Comparison of ENCODE assay signal across 16 cellular contexts in genomic region chr6:113668712-113669408, GRCh38.
DNase-seq lines count a peak whose midpoint lies in the region; ATAC-seq, FAIRE-seq and TF ChIP-seq lines count a peak whose summit lies in the region.
"Had no signal": no experiment of that assay in that cellular context is flagged by ENCODE, and none has a peak within 500 bp of the region (broad histone marks: within the 10 kb centered on the region; RNA-seq: fewer than 3 reads in every experiment).

No MANE protein-coding gene starts in this region.

- no peaks in the 10 kb centered on the region for H3K79me1 ChIP-seq in H1 (ENCODE audit: low read depth, low read length)

- FAIRE-seq in A549 (lab: Jason Lieb, UNC) (no peak), H1 (lab: Jason Lieb, UNC) (no peak)

- TF ChIP-seq RAD21 in A549 (conservative IDR thresholded peaks at IDR 0.05 in 1 of 2, IDR thresholded peaks at IDR 0.05 in 1 of 2) (no peak), H1 (IDR thresholded peaks at IDR 0.05 in 1 of 2, conservative IDR thresholded peaks at IDR 0.05 in 1 of 2; ENCODE audit: low read depth in 2 of 2, low read length in 2 of 2) (no peak)

- H3K18ac ChIP-seq in H1 (ENCODE audit: extremely low read depth, low read length): no peak overlapping the region

- H2BK15ac ChIP-seq in H1 (ENCODE audit: low read length): no peak overlapping the region

- H4K8ac ChIP-seq in H1 (ENCODE audit: extremely low read depth, insufficient read depth, low read length): no peak overlapping the region

- 53% methylated on average over 1 of the region's 1 CpG for WGBS in A549 (ENCODE audit: missing lambda C conversion rate)
- WGBS in H1 (ENCODE audit: extremely low coverage in 1 of 2, insufficient coverage in 1 of 2, insufficient read length in 1 of 2, insufficient replicate concordance in 2 of 2, low coverage in 1 of 2, low lambda C conversion rate in 2 of 2, missing lambda C conversion rate in 1 of 2), 2 experiments: 78% methylated on average over 1 of the region's 1 CpG; no CpG with 5 or more reads in 1 of the 2 experiments

- H2AK5ac ChIP-seq in H1 (ENCODE audit: low read depth, low read length): no peak overlapping the region

- no peaks in the 10 kb centered on the region for H4K20me1 ChIP-seq in H1 (replicated peaks in 1 of 2; ENCODE audit: control insufficient read depth in 1 of 2, insufficient read depth in 2 of 2, low read length in 2 of 2)

- H3K36me3 ChIP-seq in H1 (ENCODE audit: control insufficient read depth in 2 of 4, insufficient read depth in 4 of 4, low read length in 3 of 4): no peaks in the 10 kb centered on the region

- H4K5ac ChIP-seq in H1 (ENCODE audit: insufficient read length, low read depth, low read length): no peak overlapping the region

- no peak overlapping the region for H2BK20ac ChIP-seq in H1 (ENCODE audit: low read length)

- H4K91ac ChIP-seq in H1 (replicated peaks; ENCODE audit: insufficient read length, low read length): no peak overlapping the region

- no peak overlapping the region for H3K4ac ChIP-seq in H1 (replicated peaks; ENCODE audit: insufficient read length, low read depth, low read length)

- H3K4me3 ChIP-seq in A549 (no peak overlapping the region), H1 (ENCODE audit: extremely low read depth in 1 of 4, insufficient read depth in 2 of 4, low read depth in 3 of 4, low read length in 4 of 4) (no peak overlapping the region)

- no peak overlapping the region for H3K56ac ChIP-seq in H1 (replicated peaks; ENCODE audit: insufficient read length, low read depth, low read length)

- ATAC-seq in A549: peak in 1 of 2 experiments; percentile 47; a peak in 2 of 6 replicates
- peak; percentile 42 for ATAC-seq in GM19035 (IDR thresholded peaks at IDR 0.05; ENCODE audit: unreplicated experiment)
- ATAC-seq in HG03196 (IDR thresholded peaks at IDR 0.05; ENCODE audit: unreplicated experiment): peak; percentile 43

- H3K23me2 ChIP-seq in H1 (ENCODE audit: low read depth, low read length): no peaks in the 10 kb centered on the region

- no peaks in the 10 kb centered on the region for H3K79me2 ChIP-seq in H1 (ENCODE audit: control insufficient read depth in 1 of 2, insufficient read depth in 2 of 2, low read length in 2 of 2)

- H2BK12ac ChIP-seq in H1 (ENCODE audit: low read depth, low read length): no peak overlapping the region

- no peak overlapping the region for H2BK120ac ChIP-seq in H1 (replicated peaks; ENCODE audit: low read depth, low read length)

- H3K9me3 ChIP-seq in A549 (no peaks in the 10 kb centered on the region), H1 (ENCODE audit: insufficient read depth in 2 of 2, low read depth in 1 of 2, low read length in 1 of 2) (no peaks in the 10 kb centered on the region)

- DNase-seq in A549 (ENCODE audit: low read depth in 1 of 2, low spot score in 1 of 2) (peak in 1 of 2 experiments; percentile 27), H1 (ENCODE audit: low read depth in 1 of 2, low spot score in 2 of 2) (no peak), KG1 (lab: John Stamatoyannopoulos, UW) (no peak), middle frontal gyrus (ENCODE audit: extremely low spot score, low spot score) (no peak)
- DNase-seq in activated effector memory CD4-positive, alpha-beta T cell treated with anti-CD3 and anti-CD28 coated beads, Interleukin-2, amount 50 U/mL, for 16 hours: no peak
- no peak for DNase-seq in activated CD4-positive, alpha-beta T cell treated with anti-CD3 and anti-CD28 coated beads, Interleukin-2, amount 50 U/mL, for 1 hour
- DNase-seq: activated CD4-positive, alpha-beta T cell treated with anti-CD3 and anti-CD28 coated beads, Interleukin-2, amount 10 ng/mL, durations not matched to agents 24 days and 14 days; activated naive CD4-positive, alpha-beta T cell treated with anti-CD3 and anti-CD28 coated beads, Interleukin-2, amount 50 U/mL, for 16 hours; GF-D8; KBM-7; kidney glomerular epithelial cell; NCI-H82; nucleus accumbens; stimulated activated naive CD4-positive, alpha-beta T cell treated with Interleukin-2 at 50 U/mL for 16 hours had no signal

- no peak overlapping the region for H3K14ac ChIP-seq in H1 (ENCODE audit: insufficient read length)

- POLR2A ChIA-PET in A549 (lab: Yijun Ruan, JAX) (no interaction called here), H1 (lab: Charles Lee; ENCODE audit: partially characterized antibody) (no interaction called here)

- peak overlapping the region; percentile 59; the same call in 1 of the 2 replicates for H2AFZ ChIP-seq in H1 (ENCODE audit: low read length)

- no peak overlapping the region for H3K23ac ChIP-seq in H1 (ENCODE audit: insufficient read length)

- H3K4me2 ChIP-seq in A549 (peak overlapping the region; percentile 30; the same call in 1 of the 3 replicates), H1 (ENCODE audit: insufficient read depth in 1 of 2, low read depth in 2 of 2, low read length in 2 of 2) (no peak overlapping the region)

- no peaks in the 10 kb centered on the region for H3K27me3 ChIP-seq in H1 (replicated peaks in 1 of 4; ENCODE audit: control insufficient read depth in 3 of 4, extremely low read depth in 1 of 4, insufficient read depth in 3 of 4, low read length in 3 of 4)

- TF ChIP-seq POLR2A in A549 (IDR thresholded peaks at IDR 0.05; ENCODE audit: low read length): no peak
- TF ChIP-seq POLR2A in H1 (IDR thresholded peaks at IDR 0.05; ENCODE audit: control extremely low read depth in 1 of 2, low read depth in 2 of 2, low read length in 2 of 2): no peak

- TF ChIP-seq EP300 in A549 (IDR thresholded peaks at IDR 0.05) (no peak), H1 (IDR thresholded peaks at IDR 0.05; ENCODE audit: borderline replicate concordance in 1 of 2, low read depth in 2 of 2, low read length in 2 of 2) (no peak)

- H2BK5ac ChIP-seq in H1 (ENCODE audit: low read depth, low read length): no peak overlapping the region

- H3K27ac ChIP-seq in A549 (no peak overlapping the region), H1 (ENCODE audit: low read depth, low read length) (no peak overlapping the region)

- no peak overlapping the region for H3K9ac ChIP-seq in H1 (replicated peaks in 1 of 4; ENCODE audit: extremely low read depth in 1 of 4, low read depth in 3 of 4, low read length in 3 of 4)

- TF ChIP-seq CTCF in A549 (IDR thresholded peaks at IDR 0.05) (no peak), H1 (IDR thresholded peaks at IDR 0.05; ENCODE audit: control extremely low read depth in 1 of 3, insufficient read depth in 1 of 3, low read depth in 1 of 3, low read length in 3 of 3) (no peak)

- H3K4me1 ChIP-seq in A549 (peaks cover 25% of the 10 kb centered on the region), H1 (replicated peaks in 1 of 4; ENCODE audit: control insufficient read depth in 3 of 4, insufficient read depth in 4 of 4, low read length in 3 of 4) (peaks cover 3 to 16% (median 14%) of the 10 kb centered on the region in 4 experiments; a peak in 4 of 7 replicates)

- CTCF ChIA-PET in A549 (lab: Yijun Ruan, JAX) (no interaction called here), H1 (lab: Charles Lee; ENCODE audit: partially characterized antibody) (interaction anchor here (1.0 to 1.2 kb wide), 2 partner anchors 8 to 239 kb away, joined by 3 read pairs; no protein-coding TSS in a partner anchor)

TF ChIP-seq in A549, 52 proteins besides CTCF, POLR2A, EP300 and RAD21:
- TF ChIP-seq GATA3 (IDR thresholded peaks at IDR 0.05; ENCODE audit: borderline replicate concordance): peak; percentile 42; the same call in 1 of the 2 replicates
- no peak for TF ChIP-seq NFE2L2 (conservative IDR thresholded peaks at IDR 0.05; ENCODE audit: low read length)

TF ChIP-seq in H1, 55 proteins besides CTCF, POLR2A, EP300 and RAD21:
- no peak for TF ChIP-seq TAF7 (optimal IDR thresholded peaks at IDR 0.05; ENCODE audit: borderline replicate concordance, low read depth, low read length)
TF ChIP-seq in H1: peak in this region for 0.
